Comparison of ENCODE assay signal across 25 cellular contexts in genomic region chr12:72647139-72647538, GRCh38.
"Had no signal": no experiment of that assay in that cellular context is flagged by ENCODE, and none has a peak within 500 bp of the region (broad histone marks: within the 10 kb centered on the region; RNA-seq: fewer than 3 reads in every experiment).

No MANE protein-coding gene starts in this region.

- ATAC-seq: activated CD4-positive, alpha-beta T cell treated with anti-CD3 and anti-CD28 coated beads for 36 hours; activated T-cell treated with anti-CD3 and anti-CD28 coated beads, Interleukin-2, amount 50 U/mL, for 4 hours; effector memory CD8-positive, alpha-beta T cell; esophagus mucosa; left ventricle myocardium superior; naive thymus-derived CD8-positive, alpha-beta T cell; sciatic nerve; stimulated activated memory B cell treated with anti-CD40 and anti-IgM and Interleukin-4, amounts not matched to agents 10 μg/mL and 1 μg/mL and 100 μg/mL, for 72 hours had no signal

- DNase-seq: activated B cell treated with CpG ODN at 0.5 μM for 24 hours; activated CD4-positive, alpha-beta T cell treated with anti-CD3 and anti-CD28 coated beads for 36 hours; activated CD4-positive, alpha-beta T cell treated with anti-CD3 and anti-CD28 coated beads, Interleukin-2, amount 50 U/mL, for 4 hours; activated CD8-positive, alpha-beta memory T cell treated with anti-CD3 and anti-CD28 coated beads for 24 hours; activated CD8-positive, alpha-beta memory T cell treated with anti-CD3 and anti-CD28 coated beads, Interleukin-2, amount 50 U/mL, for 48 hours; activated naive CD4-positive, alpha-beta T cell; activated T-cell treated with anti-CD3 and anti-CD28 coated beads, Interleukin-2, amount 50 U/mL, for 4 hours; adrenal gland; dorsolateral prefrontal cortex; effector memory CD8-positive, alpha-beta T cell; foreskin melanocyte; left ventricle myocardium superior; mammary epithelial cell; naive thymus-derived CD8-positive, alpha-beta T cell; posterior cingulate gyrus; stimulated activated CD4-positive, alpha-beta T cell treated with anti-CD3 and anti-CD28 coated beads, Interleukin-15, amount 100 ng/mL, for 24 hours; transverse colon; uterus had no signal

- H3K9me3 ChIP-seq: breast epithelium, transverse colon, uterus had no signal

- H3K27ac ChIP-seq: adrenal gland, breast epithelium, dorsolateral prefrontal cortex, hepatocyte, neural progenitor cell, transverse colon, uterus had no signal

- H3K4me1 ChIP-seq: adrenal gland, breast epithelium, neural progenitor cell, transverse colon, uterus had no signal

- H3K79me2 ChIP-seq: hepatocyte had no signal

- H3K9ac ChIP-seq: neural progenitor cell had no signal

- H3K36me3 ChIP-seq: adrenal gland, breast epithelium, transverse colon, uterus had no signal

- H2AFZ ChIP-seq: hepatocyte, neural progenitor cell had no signal

- H3K4me3 ChIP-seq: adrenal gland, breast epithelium, dorsolateral prefrontal cortex, hepatocyte, neural progenitor cell, smooth muscle cell, transverse colon, uterus had no signal

- H3K4me2 ChIP-seq: hepatocyte, neural progenitor cell, smooth muscle cell had no signal

- H3K27me3 ChIP-seq: adrenal gland, breast epithelium, dorsolateral prefrontal cortex, hepatocyte, neural progenitor cell, transverse colon, uterus had no signal
